8 cellular contexts compared by ENCODE assay signal in the genomic region with DNA sequence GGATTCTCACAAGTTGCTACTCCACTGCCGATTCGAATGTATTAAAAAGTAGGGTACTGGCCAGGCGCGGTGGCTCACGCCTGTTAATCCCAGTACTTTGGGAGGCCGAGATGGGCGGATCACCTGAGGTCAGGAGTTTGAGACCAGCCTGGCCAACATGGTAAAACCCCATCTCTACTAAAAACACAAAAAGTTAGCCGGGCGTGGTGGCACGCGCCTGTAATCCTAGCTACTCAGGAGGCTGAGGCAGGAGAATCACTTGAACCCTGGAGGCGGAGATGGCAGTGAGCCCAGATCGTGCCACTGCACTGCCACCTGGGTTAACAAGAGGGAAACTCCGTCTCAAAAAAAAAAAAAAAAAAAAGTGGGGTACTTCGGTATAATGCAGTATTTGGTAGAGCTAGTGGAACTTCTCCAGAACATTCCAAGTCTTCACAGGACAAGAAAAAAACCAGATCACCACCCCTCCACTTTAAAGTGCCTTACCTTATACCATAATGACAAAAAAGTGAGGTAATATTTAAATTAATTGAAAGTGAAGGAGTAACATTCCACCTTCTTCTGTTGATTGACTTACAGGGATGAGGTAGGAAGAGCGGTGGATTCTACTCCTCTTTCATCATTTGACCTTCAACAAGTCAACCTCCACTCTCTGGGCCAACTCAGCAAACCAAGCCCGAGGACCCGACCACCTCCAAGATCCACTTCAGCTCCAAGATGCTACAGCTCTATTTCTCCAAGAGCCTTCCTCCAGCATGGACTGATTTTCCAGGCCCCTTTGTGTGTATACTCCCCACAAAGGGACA. TPM values are rescaled to one million over a fixed set of nuclear protein-coding genes. Genes with fewer than 3 reads are reported as not detected.
A peak's percentile ranks its signal among the peaks of the same experiment; 100 is the strongest.
DNase-seq lines count a peak whose midpoint lies in the region; ATAC-seq lines count a peak whose summit lies in the region.

No MANE protein-coding gene starts in this region.

- H3K36me3 ChIP-seq in HUES6 (ENCODE audit: control insufficient read depth, insufficient read depth, low read length): peaks cover 47% of the 10 kb centered on the region

- no peak for ATAC-seq in stimulated activated naive B cell treated with anti-CD40 and anti-IgM and Interleukin-4, amounts not matched to agents 10 μg/mL and 1 μg/mL and 100 μg/mL, for 72 hours (replicated peaks)
- no peak for ATAC-seq in left lobe of liver
- ATAC-seq in GM19023 (IDR thresholded peaks at IDR 0.05; ENCODE audit: unreplicated experiment): no peak

- peaks cover 0 to 2% (median 0%) of the 10 kb centered on the region in 3 donors for H3K36me3 Mint-ChIP-seq in immature natural killer cell
- H3K36me3 Mint-ChIP-seq in stimulated activated naive B cell treated with anti-CD40 and anti-IgM and Interleukin-4, amounts not matched to agents 10 μg/mL and 1 μg/mL and 100 μg/mL, for 72 hours: peaks cover 19 to 33% of the 10 kb centered on the region in 2 donors

- in situ Hi-C loops in ACHN (cut with HindIII; ENCODE audit: low pct_ligation_motif_present, low pct_unique_long_range_greater_than_20kb, low sequenced_read_pairs): loop anchor here (10.0 kb wide), 1 partner anchor 55 kb away; no protein-coding TSS in a partner anchor

- peak overlapping the region; percentile 86 to 94 (median 88) for H3K27ac Mint-ChIP-seq in immature natural killer cell
- peak overlapping the region; percentile 89 for H3K27ac Mint-ChIP-seq in stimulated activated naive B cell treated with anti-CD40 and anti-IgM and Interleukin-4, amounts not matched to agents 10 μg/mL and 1 μg/mL and 100 μg/mL, for 72 hours

- H3K4me1 Mint-ChIP-seq in immature natural killer cell: peaks cover 55 to 66% of the 10 kb centered on the region in 2 donors
- H3K4me1 Mint-ChIP-seq in stimulated activated naive B cell treated with anti-CD40 and anti-IgM and Interleukin-4, amounts not matched to agents 10 μg/mL and 1 μg/mL and 100 μg/mL, for 72 hours: peaks cover 32 to 56% of the 10 kb centered on the region in 2 donors

- H3K27me3 Mint-ChIP-seq in immature natural killer cell (ENCODE audit: low read depth in 3 of 3): peaks cover 5 to 13% (median 10%) of the 10 kb centered on the region in 3 donors
- H3K27me3 Mint-ChIP-seq in stimulated activated naive B cell treated with anti-CD40 and anti-IgM and Interleukin-4, amounts not matched to agents 10 μg/mL and 1 μg/mL and 100 μg/mL, for 72 hours: no peaks in the 10 kb centered on the region

- peak overlapping the region; percentile 85; the same call in 1 of the 2 replicates for H3K27ac ChIP-seq in HUES6 (ENCODE audit: low read depth, low read length)

- H3K4me3 Mint-ChIP-seq in immature natural killer cell: peak overlapping the region; percentile 87 to 93 (median 91)
- H3K4me3 Mint-ChIP-seq in stimulated activated naive B cell treated with anti-CD40 and anti-IgM and Interleukin-4, amounts not matched to agents 10 μg/mL and 1 μg/mL and 100 μg/mL, for 72 hours: peak overlapping the region; percentile 84 to 87

- H3K4me1 ChIP-seq in HUES6 (ENCODE audit: control insufficient read depth, insufficient read depth, low read length): peaks cover 5% of the 10 kb centered on the region; the same call in 1 of the 2 replicates

- H3K9me3 ChIP-seq in HUES6 (ENCODE audit: control insufficient read depth, insufficient read depth, low read depth, low read length): no peaks in the 10 kb centered on the region

- H3K9ac ChIP-seq in HUES6 (ENCODE audit: low read length): peak overlapping the region; percentile 93

- H3K9me3 Mint-ChIP-seq in immature natural killer cell: no peaks in the 10 kb centered on the region
- no peaks in the 10 kb centered on the region for H3K9me3 Mint-ChIP-seq in stimulated activated naive B cell treated with anti-CD40 and anti-IgM and Interleukin-4, amounts not matched to agents 10 μg/mL and 1 μg/mL and 100 μg/mL, for 72 hours

- DNase-seq in ACHN: peak; percentile 19
- DNase-seq in activated naive CD4-positive, alpha-beta T cell treated with anti-CD3 and anti-CD28 coated beads, Interleukin-2, amount 50 U/mL, for 16 hours: peak; percentile 21
- DNase-seq in immature natural killer cell: no peak
- no peak for DNase-seq in stimulated activated naive B cell treated with anti-CD40 and anti-IgM and Interleukin-4, amounts not matched to agents 10 μg/mL and 1 μg/mL and 100 μg/mL, for 72 hours
- DNase-seq in left lobe of liver (ENCODE audit: low spot score): no peak
- DNase-seq in foreskin melanocyte: no peak

- peak overlapping the region; percentile 86 for H3K4me3 ChIP-seq in HUES6 (ENCODE audit: low read depth, low read length)

- no peaks in the 10 kb centered on the region for H3K27me3 ChIP-seq in HUES6 (ENCODE audit: control insufficient read depth, insufficient read depth, low read length)

RNA-seq across cellular contexts. Expression of gene BAZ1B, which starts 2.0 kb away (rescaled TPM):
- 10 to 100 TPM in 1 of 3 donors, 1 to 10 TPM in 2; 3.6 to 23.4 (median 7.4) TPM for polyA plus RNA-seq in immature natural killer cell
- 21.5 TPM for total RNA-seq in left lobe of liver

RNA-seq across cellular contexts. Expression of gene BCL7B, which starts 37.4 kb away (rescaled TPM):
- 100 to 1,000 TPM in 1 of 3 donors, 10 to 100 TPM in 2; 89.1 to 103 (median 95.5) TPM for polyA plus RNA-seq in immature natural killer cell
- 21.9 TPM for total RNA-seq in left lobe of liver

RNA-seq across cellular contexts. Expression of gene TBL2, which starts 58.3 kb away (rescaled TPM):
- polyA plus RNA-seq in immature natural killer cell: 10 to 100 TPM; 19.3 to 32.4 (median 21.7) TPM
- total RNA-seq in left lobe of liver: 16.1 TPM

Comparison
In these comparisons a context has a peak if more than half of its experiments do, and no peak if none do; other contexts are left out.
1. DNase-seq: peak in ACHN (single experiment) and activated naive CD4-positive, alpha-beta T cell treated with anti-CD3 and anti-CD28 coated beads, Interleukin-2, amount 50 U/mL, for 16 hours (single experiment); none in immature natural killer cell (0 of 3), stimulated activated naive B cell treated with anti-CD40 and anti-IgM and Interleukin-4, amounts not matched to agents 10 μg/mL and 1 μg/mL and 100 μg/mL, for 72 hours (single experiment), left lobe of liver (single experiment) and foreskin melanocyte (single experiment).